In genomic region chr10:8975535-8975934, GRCh38 we compare ENCODE assay signal across 25 cellular contexts.
"Had no signal": no experiment of that assay in that cellular context is flagged by ENCODE, and none has a peak within 500 bp of the region (broad histone marks: within the 10 kb centered on the region; RNA-seq: fewer than 3 reads in every experiment).

No MANE protein-coding gene starts in this region.

- ATAC-seq: body of pancreas; gastroesophageal sphincter; heart left ventricle; natural killer cell; sciatic nerve; stimulated activated effector memory CD8-positive, alpha-beta T cell treated with anti-CD3 and anti-CD28 coated beads, Interleukin-12 subunit alpha, Interleukin-12 subunit beta, amount 100 ng/mL, for 72 hours had no signal

- H3K9me3 Mint-ChIP-seq: natural killer cell; stimulated activated effector memory CD8-positive, alpha-beta T cell treated with anti-CD3 and anti-CD28 coated beads, Interleukin-12 subunit alpha, Interleukin-12 subunit beta, amount 100 ng/mL, for 72 hours had no signal

- H3K4me3 Mint-ChIP-seq: natural killer cell; stimulated activated effector memory CD8-positive, alpha-beta T cell treated with anti-CD3 and anti-CD28 coated beads, Interleukin-12 subunit alpha, Interleukin-12 subunit beta, amount 100 ng/mL, for 72 hours had no signal

- H3K27me3 ChIP-seq: body of pancreas, gastroesophageal sphincter, heart left ventricle, testis, uterus had no signal

- H3K27ac Mint-ChIP-seq: natural killer cell; stimulated activated effector memory CD8-positive, alpha-beta T cell treated with anti-CD3 and anti-CD28 coated beads, Interleukin-12 subunit alpha, Interleukin-12 subunit beta, amount 100 ng/mL, for 72 hours had no signal

- H3K4me3 ChIP-seq: body of pancreas, esophagus squamous epithelium, gastroesophageal sphincter, heart left ventricle, left ventricle myocardium inferior, testis, uterus had no signal

- DNase-seq: activated CD4-positive, alpha-beta T cell treated with anti-CD3 and anti-CD28 coated beads for 1 hour; activated naive CD4-positive, alpha-beta T cell treated with Interleukin-2 at 50 U/mL for 16 hours; activated T-cell treated with anti-CD3 and anti-CD28 coated beads, Interleukin-2, amount 50 U/mL, for 48 hours; anterior cingulate cortex; body of pancreas; caudate nucleus; dermis blood vessel endothelial cell; effector memory CD4-positive, alpha-beta T cell; esophagus squamous epithelium; heart left ventricle; left ventricle myocardium inferior; midbrain; natural killer cell; small intestine; stimulated activated CD4-positive, alpha-beta T cell treated with anti-CD3 and anti-CD28 coated beads, Interleukin-2, amount 100 ng/mL, for 24 hours; T-helper 1 cell; testis; trophoblast cell; uterus; WERI-Rb-1 had no signal

- H3K4me1 Mint-ChIP-seq: natural killer cell; stimulated activated effector memory CD8-positive, alpha-beta T cell treated with anti-CD3 and anti-CD28 coated beads, Interleukin-12 subunit alpha, Interleukin-12 subunit beta, amount 100 ng/mL, for 72 hours had no signal

- FAIRE-seq: endothelial cell of umbilical vein, small intestine, TTC549 had no signal

- H3K36me3 Mint-ChIP-seq: natural killer cell; stimulated activated effector memory CD8-positive, alpha-beta T cell treated with anti-CD3 and anti-CD28 coated beads, Interleukin-12 subunit alpha, Interleukin-12 subunit beta, amount 100 ng/mL, for 72 hours had no signal

- H3K36me3 ChIP-seq: esophagus squamous epithelium, gastroesophageal sphincter, heart left ventricle, left ventricle myocardium inferior, uterus, WERI-Rb-1 had no signal
